In genomic region chr9:13351768-13352386, GRCh38 we compare ENCODE assay signal across 8 cellular contexts.
DNase-seq lines count a peak whose midpoint lies in the region; ATAC-seq lines count a peak whose summit lies in the region.

No MANE protein-coding gene starts in this region.

- H3K27me3 ChIP-seq in H7 (ENCODE audit: control insufficient read depth, insufficient read depth, low read length) = no peaks in the 10 kb centered on the region

- no peak overlapping the region for H3K4me3 ChIP-seq in H7 (ENCODE audit: insufficient read depth, low read depth, low read length)

- ATAC-seq in GM21381 (IDR thresholded peaks at IDR 0.05; ENCODE audit: unreplicated experiment) = no peak
- ATAC-seq in HG02763 (IDR thresholded peaks at IDR 0.05; ENCODE audit: unreplicated experiment) = no peak
- no peak for ATAC-seq in GM21619 (IDR thresholded peaks at IDR 0.05; ENCODE audit: unreplicated experiment)

- H3K36me3 ChIP-seq in H7 (replicated peaks; ENCODE audit: control insufficient read depth, insufficient read depth, low read length) = no peaks in the 10 kb centered on the region

- DNase-seq in ACHN (peak; percentile 57), H7 (peak; percentile 3), NCI-H69 (lab: John Stamatoyannopoulos, UW) (peak; percentile 79), dedifferentiated amniotic fluid mesenchymal stem cell (ENCODE audit: extremely low spot score) (peak; percentile 56), midbrain (lab: John Stamatoyannopoulos, UW) (peak; percentile 30)

- in situ Hi-C loops in ACHN (cut with HindIII; ENCODE audit: low pct_ligation_motif_present, low pct_unique_long_range_greater_than_20kb, low sequenced_read_pairs) = no loop called here

Comparison
In these comparisons a context has a peak if more than half of its experiments do, and no peak if none do; other contexts are left out.
1. DNase-seq: peak in every context shown above with its lines; median percentile 79 in NCI-H69; 57 in ACHN; 56 in dedifferentiated amniotic fluid mesenchymal stem cell; 30 in midbrain; 3 in H7.